In the genomic region with DNA sequence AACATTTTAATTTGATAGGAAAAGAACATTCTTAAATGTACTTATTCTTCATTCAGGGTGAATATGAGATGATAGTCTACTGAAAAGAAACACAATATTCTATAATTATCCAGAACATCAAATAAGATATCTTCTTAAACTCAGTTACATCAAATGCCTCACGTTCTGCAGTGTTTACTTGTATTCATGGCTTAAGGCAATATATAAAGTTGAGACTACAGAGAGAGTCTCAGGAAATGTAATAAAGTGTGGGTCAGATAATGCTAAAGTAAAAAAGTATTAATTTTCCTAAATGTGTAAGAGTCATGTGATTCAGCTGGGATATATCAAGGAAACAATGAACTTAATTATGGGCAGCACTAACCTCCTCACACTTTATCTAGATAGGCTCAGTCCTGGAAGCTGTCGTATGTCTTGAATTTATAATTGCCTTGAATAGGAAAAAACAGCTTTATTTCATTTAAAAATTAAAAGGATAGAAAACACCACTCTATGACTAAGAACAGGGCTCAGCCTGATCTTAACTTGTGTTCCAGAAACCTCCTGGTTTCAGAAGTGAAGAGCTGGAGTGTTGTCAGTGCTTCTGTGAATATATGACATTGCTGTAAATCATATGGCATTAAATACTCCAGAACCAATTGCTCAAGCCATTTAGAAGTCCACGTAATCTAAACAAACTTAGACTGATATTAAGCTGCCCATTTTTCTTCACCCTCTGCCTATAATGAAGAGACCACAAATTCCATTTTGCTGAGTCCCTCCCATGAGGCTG, we compare ENCODE assay signal across 17 cellular contexts.
DNase-seq lines count a peak whose midpoint lies in the region; ATAC-seq, FAIRE-seq and TF ChIP-seq lines count a peak whose summit lies in the region.
"Had no signal": no experiment of that assay in that cellular context is flagged by ENCODE, and none has a peak within 500 bp of the region (broad histone marks: within the 10 kb centered on the region; RNA-seq: fewer than 3 reads in every experiment).

No MANE protein-coding gene starts in this region.

- ATAC-seq in GM18858 (IDR thresholded peaks at IDR 0.05; ENCODE audit: unreplicated experiment) = no peak
- ATAC-seq: sciatic nerve had no signal

- DNase-seq in HCEC 1CT (peak; percentile 93), SK-N-MC (ENCODE audit: low read depth, low spot score) (no peak), fibroblast of peridontal ligament (ENCODE audit: extremely low read depth) (peak; percentile 22), urothelium cell line (ENCODE audit: low spot score) (peak; percentile 8), HuH-7 (ENCODE audit: low spot score) (no peak), GM20000 (ENCODE audit: low spot score) (no peak)
- DNase-seq: activated CD4-positive, alpha-beta T cell treated with anti-CD3 and anti-CD28 coated beads, Interleukin-2, amount 10 ng/mL, durations not matched to agents 24 days and 14 days; CD4-positive, alpha-beta T cell; DMS79 treated with DMSO at 0.1 percent for 48 hours; effector CD4-positive, alpha-beta T cell; NCI-H1048; stimulated activated CD4-positive, alpha-beta T cell treated with anti-CD3 and anti-CD28 coated beads, Interleukin-4, amount 100 ng/mL, for 24 hours; testis had no signal

- no peak for TF ChIP-seq CTCF in GM20000 (IDR thresholded peaks at IDR 0.05; ENCODE audit: extremely low read depth, missing control alignments)

- H3K4me3 ChIP-seq in SK-N-MC = no peak overlapping the region
- H3K4me3 ChIP-seq: testis had no signal

- H3K36me3 ChIP-seq in SK-N-MC (ENCODE audit: insufficient read depth, low read length) = no peaks in the 10 kb centered on the region

- FAIRE-seq in urothelium cell line (lab: Jason Lieb, UNC) = no peak
- FAIRE-seq: H1, HepG2 had no signal

- 0 out of 2 replicates have a peak overlapping the region, but pooled peaks have one; percentile 9 for H3K27ac ChIP-seq in SK-N-MC
- H3K27ac ChIP-seq: testis had no signal

- H3K9ac ChIP-seq in SK-N-MC (ENCODE audit: insufficient read length) = no peak overlapping the region

- H3K9me3 ChIP-seq in SK-N-MC (ENCODE audit: low read depth, low read length) = no peaks in the 10 kb centered on the region
- H3K9me3 ChIP-seq: testis had no signal

Comparison
In these comparisons a context has a peak if more than half of its experiments do, and no peak if none do; other contexts are left out.
1. DNase-seq: peak in HCEC 1CT (single experiment), fibroblast of peridontal ligament (single experiment) and urothelium cell line (single experiment); none in SK-N-MC (single experiment), HuH-7 (single experiment) and GM20000 (single experiment).